Comparison of ENCODE assay signal across 1 cellular context in genomic region chr7:20786779-20787651, GRCh38.
TF ChIP-seq lines count a peak whose summit lies in the region.

SP8 (minus strand) TSS chr7:20786886; CDS start chr7:20786798, 88 bp downstream.

TF ChIP-seq in K562, 482 proteins besides CTCF, POLR2A, EP300 and RAD21 (continued from another document and continues in another):
- TF ChIP-seq TRIM25 (IDR thresholded peaks at IDR 0.05; ENCODE audit: borderline replicate concordance) (peak; percentile 88; the same call in 1 of the 2 replicates), CHAMP1 (IDR thresholded peaks at IDR 0.05) (no peak), FOXK2 (conservative IDR thresholded peaks at IDR 0.05 in 1 of 2, IDR thresholded peaks at IDR 0.05 in 1 of 2; ENCODE audit: low read depth in 2 of 2) (peak; percentile 68 to 77; a peak in 3 of 4 replicates), CSDE1 (IDR thresholded peaks at IDR 0.05) (no peak), ZFP1 (CRISPR knock-in tag; IDR thresholded peaks at IDR 0.05) (no peak), PTBP1 (IDR thresholded peaks at IDR 0.05; ENCODE audit: low read depth, low read length) (no peak), SMARCA4 (IDR thresholded peaks at IDR 0.05) (peak; percentile 74), TCF7L2 (IDR thresholded peaks at IDR 0.05; ENCODE audit: low read depth, low read length) (peak; percentile 92), ZNF740 (CRISPR knock-in tag; IDR thresholded peaks at IDR 0.05) (no peak), ZNF740 (tag; IDR thresholded peaks at IDR 0.05) (peak in 1 of 2 experiments; percentile 61; a peak in 1 of 4 replicates), TAF9B (IDR thresholded peaks at IDR 0.05; ENCODE audit: partially characterized antibody) (no peak), MCM3 (IDR thresholded peaks at IDR 0.05) (peak; percentile 52; the same call in 1 of the 2 replicates), HDGF (IDR thresholded peaks at IDR 0.05) (0 out of 2 replicates have a peak, but pooled peaks have one; percentile 51), TEAD2 (tag; IDR thresholded peaks at IDR 0.05) (no peak), AFF1 (IDR thresholded peaks at IDR 0.05; ENCODE audit: low read depth in 1 of 2, partially characterized antibody in 2 of 2) (peak in 1 of 2 experiments; percentile 63), POLR3G (IDR thresholded peaks at IDR 0.05; ENCODE audit: extremely low read depth, insufficient read length, insufficient replicate concordance) (no peak), CXXC5 (CRISPR knock-in tag; IDR thresholded peaks at IDR 0.05) (peak; percentile 87), ZNF282 (CRISPR knock-in tag; IDR thresholded peaks at IDR 0.05) (no peak), SFPQ (IDR thresholded peaks at IDR 0.05; ENCODE audit: low read depth, low read length) (no peak), PHB2 (IDR thresholded peaks at IDR 0.05; ENCODE audit: low read depth) (0 out of 2 replicates have a peak, but pooled peaks have one; percentile 37), NFYB (IDR thresholded peaks at IDR 0.05; ENCODE audit: extremely low read depth, insufficient read length) (peak; percentile 15), SMAD2 (IDR thresholded peaks at IDR 0.05; ENCODE audit: low read depth, low read length) (no peak), JUND (IDR thresholded peaks at IDR 0.05; ENCODE audit: borderline replicate concordance, low read depth, low read length) (peak; percentile 44), JUND (tag; IDR thresholded peaks at IDR 0.05; ENCODE audit: borderline replicate concordance, low read depth, low read length) (peak; percentile 10; the same call in 2 of the 3 replicates), MEIS2 (IDR thresholded peaks at IDR 0.05; ENCODE audit: partially characterized antibody) (no peak), BCL6 (CRISPR knock-in tag; IDR thresholded peaks at IDR 0.05) (no peak), DNMT1 (IDR thresholded peaks at IDR 0.05) (no peak; the same call in 1 of the 2 replicates), GTF2A2 (tag; IDR thresholded peaks at IDR 0.05) (no peak), SMARCE1 (IDR thresholded peaks at IDR 0.05) (peak; percentile 83), HNRNPUL1 (IDR thresholded peaks at IDR 0.05; ENCODE audit: low read length) (no peak), NONO (IDR thresholded peaks at IDR 0.05; ENCODE audit: low read depth in 2 of 2, low read length in 1 of 2) (no peak), SAP30 (IDR thresholded peaks at IDR 0.05; ENCODE audit: borderline replicate concordance, insufficient read depth, low read depth, low read length, poor library complexity, severe bottlenecking) (peak; percentile 18), IRF1 (CRISPR knock-in tag; IDR thresholded peaks at IDR 0.05; ENCODE audit: borderline replicate concordance) (no peak), SRSF7 (optimal IDR thresholded peaks at IDR 0.05; ENCODE audit: low read depth, low read length) (no peak), MIER1 (IDR thresholded peaks at IDR 0.05; ENCODE audit: low read depth) (peak; percentile 53; the same call in 1 of the 2 replicates), ZC3H8 (IDR thresholded peaks at IDR 0.05) (no peak), ZNF263 (CRISPR knock-in tag; IDR thresholded peaks at IDR 0.05; ENCODE audit: borderline replicate concordance) (0 out of 2 replicates have a peak, but pooled peaks have one; percentile 24), RBBP5 (IDR thresholded peaks at IDR 0.05; ENCODE audit: borderline replicate concordance, insufficient read depth, low read length, poor library complexity, severe bottlenecking) (no peak), EZH2 (IDR thresholded peaks at IDR 0.05; ENCODE audit: borderline replicate concordance, low read depth, low read length) (no peak), ZNF316 (IDR thresholded peaks at IDR 0.05) (peak; percentile 43; the same call in 1 of the 2 replicates), FOXP4 (CRISPR knock-in tag; IDR thresholded peaks at IDR 0.05; ENCODE audit: borderline replicate concordance) (no peak)
